ENCODE assay signal across 8 cellular contexts in genomic region chr2:21317131-21317530, GRCh38.
DNase-seq lines count a peak whose midpoint lies in the region; ATAC-seq and TF ChIP-seq lines count a peak whose summit lies in the region.

No MANE protein-coding gene starts in this region.

- no peak overlapping the region for H3K23ac ChIP-seq in neuronal stem cell (ENCODE audit: low read depth, low read length, poor library complexity)

- DNase-seq in NCI-H2196 (lab: John Stamatoyannopoulos, UW; ENCODE audit: unreplicated experiment) (peak; percentile 22), NCI-H2196 treated with DMSO at 0.1 percent for 48 hours (lab: John Stamatoyannopoulos, UW; ENCODE audit: unreplicated experiment) (no peak), SK-MEL-5 (ENCODE audit: low read depth, low spot score) (peak; percentile 83), fibroblast of lung (ENCODE audit: low read depth in 2 of 2) (peak in 1 of 2 donors; percentile 23), neuronal stem cell (ENCODE audit: low spot score) (peak; percentile 76)
- no peak for DNase-seq in effector memory CD4-positive, alpha-beta T cell

- H3K9me3 ChIP-seq in fibroblast of lung (ENCODE audit: control insufficient read depth, insufficient read depth, low read depth, low read length) (no peaks in the 10 kb centered on the region), neuronal stem cell (replicated peaks in 1 of 2; ENCODE audit: control insufficient read depth in 2 of 2, insufficient read depth in 1 of 2, low read depth in 1 of 2, low read length in 2 of 2) (peaks cover 0 to 2% of the 10 kb centered on the region in 2 donors)
- H3K9me3 ChIP-seq in effector memory CD4-positive, alpha-beta T cell (ENCODE audit: control insufficient read depth, low read length): no peaks in the 10 kb centered on the region

- in situ Hi-C loops in SK-MEL-5 (cut with HindIII; ENCODE audit: low pct_unique_long_range_greater_than_20kb, low sequenced_read_pairs): no loop called here

- H4K91ac ChIP-seq in neuronal stem cell (ENCODE audit: low read depth, low read length, poor library complexity): no peak overlapping the region

- no peak overlapping the region for H2BK12ac ChIP-seq in neuronal stem cell (ENCODE audit: low read length)

- H3K4me3 ChIP-seq in fibroblast of lung (replicated peaks in 1 of 4; ENCODE audit: control extremely low read depth in 1 of 4, insufficient read depth in 1 of 4, low read depth in 3 of 4, low read length in 4 of 4): no peak overlapping the region
- no peak overlapping the region for H3K4me3 ChIP-seq in neuronal stem cell (ENCODE audit: low read length in 2 of 2)
- no peak overlapping the region for H3K4me3 ChIP-seq in effector memory CD4-positive, alpha-beta T cell (ENCODE audit: insufficient read depth, low read depth, low read length, poor library complexity, severe bottlenecking)

- no peaks in the 10 kb centered on the region for H3K79me1 ChIP-seq in neuronal stem cell (ENCODE audit: low read depth, low read length)

- no peak overlapping the region for H3K4ac ChIP-seq in neuronal stem cell (ENCODE audit: low read length)

- no peaks in the 10 kb centered on the region for H3K4me1 ChIP-seq in fibroblast of lung (ENCODE audit: control insufficient read depth, extremely low read depth, insufficient read depth, low read length)
- peaks cover 0 to 1% of the 10 kb centered on the region in 2 donors for H3K4me1 ChIP-seq in neuronal stem cell (ENCODE audit: control insufficient read depth in 2 of 2, insufficient read depth in 1 of 2, low read depth in 1 of 2, low read length in 2 of 2)
- H3K4me1 ChIP-seq in effector memory CD4-positive, alpha-beta T cell (ENCODE audit: control insufficient read depth, insufficient read depth, low read length, poor library complexity, severe bottlenecking): no peaks in the 10 kb centered on the region

- H2BK120ac ChIP-seq in neuronal stem cell (ENCODE audit: low read depth, low read length): no peak overlapping the region

- TF ChIP-seq CTCF in fibroblast of lung (conservative IDR thresholded peaks at IDR 0.05 in 1 of 2, IDR thresholded peaks at IDR 0.05 in 1 of 2; ENCODE audit: low read depth in 1 of 2, low read length in 2 of 2): peak; percentile 19 to 45

- H2AFZ ChIP-seq in fibroblast of lung (ENCODE audit: low read length) (no peak overlapping the region), neuronal stem cell (ENCODE audit: low read length) (peak overlapping the region; percentile 20)

- H3K79me2 ChIP-seq in fibroblast of lung (ENCODE audit: control insufficient read depth, insufficient read depth, low read length): no peaks in the 10 kb centered on the region

- H2BK5ac ChIP-seq in neuronal stem cell (ENCODE audit: low read length): no peak overlapping the region

- H3K27me3 ChIP-seq in fibroblast of lung (ENCODE audit: control insufficient read depth, insufficient read depth, low read length): no peaks in the 10 kb centered on the region
- H3K27me3 ChIP-seq in neuronal stem cell (ENCODE audit: control insufficient read depth in 3 of 3, insufficient read depth in 3 of 3, low read depth in 1 of 3, low read length in 3 of 3): no peaks in the 10 kb centered on the region
- no peaks in the 10 kb centered on the region for H3K27me3 ChIP-seq in effector memory CD4-positive, alpha-beta T cell (replicated peaks; ENCODE audit: control insufficient read depth, insufficient read depth, low read length, poor library complexity, severe bottlenecking)

- ATAC-seq in GM19324 (IDR thresholded peaks at IDR 0.05; ENCODE audit: low FRiP score, unreplicated experiment) (peak; percentile 42), HG03565 (IDR thresholded peaks at IDR 0.05; ENCODE audit: unreplicated experiment) (peak; percentile 69)

- WGBS in neuronal stem cell (ENCODE audit: extremely low coverage in 2 of 2, insufficient read length in 2 of 2, insufficient replicate concordance in 1 of 2), 2 donors: no CpG with 5 or more reads among the region's 10 CpGs

- H3K27ac ChIP-seq in fibroblast of lung (ENCODE audit: insufficient read depth, low read length): no peak overlapping the region
- H3K27ac ChIP-seq in neuronal stem cell (replicated peaks; ENCODE audit: low read length): no peak overlapping the region
- H3K27ac ChIP-seq in effector memory CD4-positive, alpha-beta T cell (ENCODE audit: insufficient read depth, low read length, poor library complexity, severe bottlenecking): no peak overlapping the region

- no peaks in the 10 kb centered on the region for H3K36me3 ChIP-seq in fibroblast of lung (ENCODE audit: control insufficient read depth, insufficient read depth, low read length)
- H3K36me3 ChIP-seq in neuronal stem cell (replicated peaks in 1 of 2; ENCODE audit: control insufficient read depth in 2 of 2, insufficient read depth in 2 of 2, low read length in 2 of 2): no peaks in the 10 kb centered on the region
- H3K36me3 ChIP-seq in effector memory CD4-positive, alpha-beta T cell (ENCODE audit: control insufficient read depth, insufficient read depth, low read length): no peaks in the 10 kb centered on the region

- no peak overlapping the region for H3K18ac ChIP-seq in neuronal stem cell (ENCODE audit: low read length)

- H4K8ac ChIP-seq in neuronal stem cell (ENCODE audit: low read depth, low read length): no peak overlapping the region

- H2AK5ac ChIP-seq in neuronal stem cell (ENCODE audit: low read depth, low read length): no peak overlapping the region

- no peak overlapping the region for H3K9ac ChIP-seq in fibroblast of lung (ENCODE audit: insufficient read depth, low read length)
- H3K9ac ChIP-seq in neuronal stem cell (ENCODE audit: low read depth, low read length, poor library complexity): no peak overlapping the region

- H3K4me2 ChIP-seq in fibroblast of lung (ENCODE audit: extremely low read depth, insufficient read depth, low read length) (no peak overlapping the region), neuronal stem cell (ENCODE audit: insufficient read depth, low read length, poor library complexity, severe bottlenecking) (no peak overlapping the region)

- H2BK15ac ChIP-seq in neuronal stem cell (ENCODE audit: low read length): no peak overlapping the region

- no peak overlapping the region for H3K14ac ChIP-seq in neuronal stem cell (ENCODE audit: low read length)

- no peaks in the 10 kb centered on the region for H4K20me1 ChIP-seq in fibroblast of lung (ENCODE audit: control insufficient read depth, extremely low read depth, insufficient read depth, low read length)

Comparison
In these comparisons a context has a peak if more than half of its experiments do, and no peak if none do; other contexts are left out.
1. DNase-seq: peak in NCI-H2196 (single experiment), SK-MEL-5 (single experiment) and neuronal stem cell (single experiment); none in NCI-H2196 treated with DMSO at 0.1 percent for 48 hours (single experiment) and effector memory CD4-positive, alpha-beta T cell (0 of 3).